17 cellular contexts compared by ENCODE assay signal in genomic region chr6:1135726-1136414, GRCh38.
DNase-seq lines count a peak whose midpoint lies in the region; ATAC-seq and TF ChIP-seq lines count a peak whose summit lies in the region.
"Had no signal": no experiment of that assay in that cellular context is flagged by ENCODE, and none has a peak within 500 bp of the region (broad histone marks: within the 10 kb centered on the region; RNA-seq: fewer than 3 reads in every experiment).

No MANE protein-coding gene starts in this region.

- no peak for DNase-seq in IMR-90
- peak; percentile 12 for DNase-seq in cerebellum (ENCODE audit: low spot score)
- DNase-seq in SW 1271 (lab: John Stamatoyannopoulos, UW): no peak
- no peak for DNase-seq in LoVo (ENCODE audit: low spot score)
- DNase-seq in dedifferentiated amniotic fluid mesenchymal stem cell (ENCODE audit: extremely low spot score): no peak
- DNase-seq: activated effector memory CD4-positive, alpha-beta T cell treated with Interleukin-2 at 50 U/mL for 16 hours; endodermal cell; left ventricle myocardium superior; NCI-H526; pancreas; stimulated activated CD8-positive, alpha-beta memory T cell treated with anti-CD3 and anti-CD28 coated beads, Interleukin-4, amount 100 ng/mL, for 48 hours; testis had no signal

- BruUV-seq in IMR-90 (replicated peaks; lab: Mats Ljungman, UMichigan): no TSS peak

- peak overlapping the region; percentile 71 for H3K4me2 ChIP-seq in IMR-90 (ENCODE audit: low read depth, low read length)

- TF ChIP-seq POLR2A in IMR-90 (IDR thresholded peaks at IDR 0.05; ENCODE audit: low read depth, low read length): no peak

- H2BK5ac ChIP-seq in IMR-90 (ENCODE audit: low read depth, low read length, poor library complexity, severe bottlenecking): no peak overlapping the region

- no peak for TF ChIP-seq RAD21 in IMR-90 (IDR thresholded peaks at IDR 0.05; ENCODE audit: low read length)

- H3K9me1 ChIP-seq in IMR-90 (ENCODE audit: insufficient read depth, low read length): no peaks in the 10 kb centered on the region; the same call in 1 of the 2 replicates

- dilution Hi-C loops in IMR-90 (cut with HindIII; ENCODE audit: low sequenced_read_pairs, unreplicated experiment): no loop called here

- no peak overlapping the region; a peak in 1 of 4 replicates for H4K8ac ChIP-seq in IMR-90 (ENCODE audit: low read depth in 2 of 2, low read length in 2 of 2)

- no peak for TF ChIP-seq CTCF in IMR-90 (conservative IDR thresholded peaks at IDR 0.05; ENCODE audit: low read depth, low read length)

- no peak overlapping the region for H2AK5ac ChIP-seq in IMR-90 (ENCODE audit: low read depth, low read length)

- H3K36me3 ChIP-seq in IMR-90 (ENCODE audit: control insufficient read depth, insufficient read depth, low read length): no peaks in the 10 kb centered on the region
- H3K36me3 ChIP-seq: adrenal gland, pancreas had no signal

- H2AK9ac ChIP-seq in IMR-90 (replicated peaks; ENCODE audit: low read depth, low read length, poor library complexity): no peak overlapping the region

- H3K27ac ChIP-seq in IMR-90 (ENCODE audit: insufficient read depth, low read length) (peak overlapping the region; percentile 30; the same call in 1 of the 2 replicates), layer of hippocampus (ENCODE audit: low read depth, low read length) (peak overlapping the region; percentile 3), skin epidermis (peak overlapping the region in 12 of 21 experiments; percentile 4 to 75 (median 46))
- H3K27ac ChIP-seq: adrenal gland, pancreas, testis had no signal

- H3K79me1 ChIP-seq in IMR-90 (ENCODE audit: low read depth in 1 of 2, low read length in 2 of 2): no peaks in the 10 kb centered on the region

- H2BK15ac ChIP-seq in IMR-90 (ENCODE audit: low read depth, low read length): no peak overlapping the region; the same call in 2 of the 3 replicates

- intact Hi-C loops in IMR-90 (cut with micrococcal nuclease): no loop called here

- no peak overlapping the region for H3K9ac ChIP-seq in IMR-90 (ENCODE audit: low read depth, low read length)

- H3K23ac ChIP-seq in IMR-90 (ENCODE audit: low read depth, low read length): 0 out of 2 replicates have a peak overlapping the region, but pooled peaks have one; percentile 3

- H3K27me3 ChIP-seq in IMR-90 (ENCODE audit: control insufficient read depth, insufficient read depth, low read length): no peaks in the 10 kb centered on the region
- no peaks in the 10 kb centered on the region for H3K27me3 ChIP-seq in layer of hippocampus (ENCODE audit: control insufficient read depth, insufficient read depth, low read length)
- H3K27me3 ChIP-seq: adrenal gland, pancreas, testis had no signal

- H3K4ac ChIP-seq in IMR-90 (ENCODE audit: low read depth, low read length): peak overlapping the region; percentile 38; the same call in 1 of the 2 replicates

- H3K4me3 ChIP-seq in IMR-90 (ENCODE audit: insufficient read depth, low read depth, low read length) (no peak overlapping the region), skin epidermis (no peak overlapping the region)
- H3K4me3 ChIP-seq: adrenal gland, pancreas, testis had no signal

- H2AFZ ChIP-seq in IMR-90 (replicated peaks; ENCODE audit: low read length, poor library complexity): no peak overlapping the region

- peak overlapping the region; percentile 61 for H3K18ac ChIP-seq in IMR-90 (ENCODE audit: low read depth, low read length)

- peaks cover 2% of the 10 kb centered on the region for H3K9me3 ChIP-seq in IMR-90 (ENCODE audit: control insufficient read depth, insufficient read depth, low read length)
- H3K9me3 ChIP-seq: adrenal gland, pancreas, testis had no signal

- in situ Hi-C loops in IMR-90 (cut with MboI; ENCODE audit: low sequenced_read_pairs): no loop called here

- no peak; the same call in 1 of the 2 replicates for ATAC-seq in IMR-90 (ENCODE audit: low read depth)
- no peak for ATAC-seq in GM18909 (IDR thresholded peaks at IDR 0.05; ENCODE audit: poor library complexity, unreplicated experiment)
- ATAC-seq: activated CD4-positive, CD25-positive, alpha-beta regulatory T cell treated with anti-CD3 and anti-CD28 coated beads, Interleukin-2, amount 50 U/mL, for 24 hours had no signal

- H3K4me1 ChIP-seq in IMR-90 (ENCODE audit: control insufficient read depth, insufficient read depth, low read length): peaks cover 10% of the 10 kb centered on the region
- H3K4me1 ChIP-seq: adrenal gland, pancreas, testis had no signal

- CTCF ChIA-PET in IMR-90 (lab: Yijun Ruan, JAX): interaction anchor here (0.9 kb wide), 1 partner anchor 223 kb away, joined by 3 read pairs; no protein-coding TSS in a partner anchor

- POLR2A ChIA-PET in IMR-90 (lab: Charles Lee; ENCODE audit: unreplicated experiment): no interaction called here

- WGBS in IMR-90 (ENCODE audit: extremely low coverage in 2 of 2, insufficient read length in 1 of 2), 2 experiments: no CpG with 5 or more reads among the region's 7 CpGs

- peak overlapping the region; percentile 53 for H2BK120ac ChIP-seq in IMR-90 (ENCODE audit: low read depth, low read length)

- peak overlapping the region; percentile 47; the same call in 1 of the 2 replicates for H4K5ac ChIP-seq in IMR-90 (ENCODE audit: low read depth, low read length)

- no peak overlapping the region; the same call in 1 of the 2 replicates for H4K91ac ChIP-seq in IMR-90 (ENCODE audit: insufficient read depth, low read depth, low read length)

- H3K56ac ChIP-seq in IMR-90 (ENCODE audit: extremely low read depth, insufficient read depth, low read length): no peak overlapping the region

- no peaks in the 10 kb centered on the region for H4K20me1 ChIP-seq in IMR-90 (ENCODE audit: insufficient read depth, low read length)

- no peak overlapping the region for H2BK20ac ChIP-seq in IMR-90 (ENCODE audit: low read depth, low read length)

- peak overlapping the region; percentile 24; the same call in 1 of the 2 replicates for H3K14ac ChIP-seq in IMR-90 (replicated peaks; ENCODE audit: low read depth, low read length)

TF ChIP-seq in IMR-90, 13 proteins besides CTCF, POLR2A, EP300 and RAD21:
- TF ChIP-seq BHLHE40 (IDR thresholded peaks at IDR 0.05; ENCODE audit: low read depth, low read length) (no peak), MAZ (IDR thresholded peaks at IDR 0.05; ENCODE audit: borderline replicate concordance, low read depth, low read length) (no peak), FOS (IDR thresholded peaks at IDR 0.05; ENCODE audit: low read depth, low read length) (no peak), NFE2L2 (IDR thresholded peaks at IDR 0.05; ENCODE audit: low read depth, low read length) (no peak), ELK1 (IDR thresholded peaks at IDR 0.05; ENCODE audit: borderline replicate concordance, low read depth, low read length) (no peak), RFX5 (IDR thresholded peaks at IDR 0.05; ENCODE audit: low read depth, low read length) (no peak), RCOR1 (IDR thresholded peaks at IDR 0.05; ENCODE audit: insufficient replicate concordance, low read length) (no peak), MXI1 (IDR thresholded peaks at IDR 0.05; ENCODE audit: borderline replicate concordance, low read depth, low read length) (no peak), CHD1 (IDR thresholded peaks at IDR 0.05; ENCODE audit: low read depth, low read length) (no peak), MAFK (IDR thresholded peaks at IDR 0.05; ENCODE audit: low read depth, low read length) (no peak)
